16 cellular contexts compared by ENCODE assay signal in genomic region chr1:168230709-168231108, GRCh38. TPM values are rescaled to one million over a fixed set of nuclear protein-coding genes. Genes with fewer than 3 reads are reported as not detected.
A peak's percentile ranks its signal among the peaks of the same experiment; 100 is the strongest.
DNase-seq lines count a peak whose midpoint lies in the region; ATAC-seq and TF ChIP-seq lines count a peak whose summit lies in the region.
"Had no signal": no experiment of that assay in that cellular context is flagged by ENCODE, and none has a peak within 500 bp of the region (broad histone marks: within the 10 kb centered on the region; RNA-seq: fewer than 3 reads in every experiment).

No MANE protein-coding gene starts in this region.

- no peak overlapping the region for H3K4me3 Mint-ChIP-seq in nephron

- H3K9me3 Mint-ChIP-seq in nephron: no peaks in the 10 kb centered on the region
- H3K9me3 Mint-ChIP-seq: CD8-positive, alpha-beta memory T cell had no signal

- H3K79me2 ChIP-seq in PC-9 (ENCODE audit: low read depth): peaks cover 70% of the 10 kb centered on the region

- H3K27me3 Mint-ChIP-seq in nephron (ENCODE audit: low read depth): no peaks in the 10 kb centered on the region
- H3K27me3 Mint-ChIP-seq: CD8-positive, alpha-beta memory T cell had no signal

- no peaks in the 10 kb centered on the region for H3K9me3 ChIP-seq in PC-9 (ENCODE audit: insufficient read depth, low read depth)

- no peak overlapping the region for H3K4me3 ChIP-seq in PC-9

- H4K20me1 ChIP-seq in PC-9 (ENCODE audit: insufficient read depth): no peaks in the 10 kb centered on the region; the same call in 1 of the 2 replicates

- DNase-seq in Caki2 (ENCODE audit: low read depth) (peak; percentile 89), PC-9 (no peak), glomerular visceral epithelial cell (ENCODE audit: extremely low spot score) (peak; percentile 78), UCSD-AML1 (lab: John Stamatoyannopoulos, UW; ENCODE audit: unreplicated experiment) (no peak), SW480 (ENCODE audit: low spot score) (no peak), AG20443 (ENCODE audit: low spot score) (no peak)
- DNase-seq: CD8-positive, alpha-beta memory T cell; DMS 273 treated with DMSO at 0.1 percent for 48 hours; H7; Karpas-422; NCI-H1436; NCI-H2081; NCI-H226; NCI-H526 treated with DMSO at 0.1 percent for 48 hours had no signal

- no peaks in the 10 kb centered on the region for H3K9me2 ChIP-seq in PC-9 (ENCODE audit: insufficient read depth)

- no peaks in the 10 kb centered on the region for H3K27me3 ChIP-seq in PC-9 (ENCODE audit: insufficient read depth, low read depth)

- in situ Hi-C loops in Caki2 (cut with HindIII; ENCODE audit: low pct_unique_long_range_greater_than_20kb, low sequenced_read_pairs): no loop called here

- POLR2A ChIA-PET in PC-9 (lab: Charles Lee; ENCODE audit: unreplicated experiment): no interaction called here

- peaks cover 43% of the 10 kb centered on the region for H3K4me1 Mint-ChIP-seq in nephron

- H3K27ac ChIP-seq in PC-9: no peak overlapping the region

- H3K27ac Mint-ChIP-seq in nephron: peak overlapping the region; percentile 70 to 73 (median 73)

- peaks cover 32% of the 10 kb centered on the region for H3K36me3 Mint-ChIP-seq in nephron (ENCODE audit: low read depth)

- H2AFZ ChIP-seq in PC-9: no peak overlapping the region

- peak overlapping the region; percentile 93; the same call in 1 of the 2 replicates for H3K4me2 ChIP-seq in PC-9

- BruUV-seq in PC-9 (replicated peaks; lab: Mats Ljungman, UMichigan): no TSS peak

- CTCF ChIA-PET in PC-9 (lab: Charles Lee): no interaction called here

- peaks cover 9% of the 10 kb centered on the region; the same call in 1 of the 2 replicates for H3K36me3 ChIP-seq in PC-9 (ENCODE audit: low read depth)

- H3K4me1 ChIP-seq in PC-9 (replicated peaks; ENCODE audit: insufficient read depth): peaks cover 45% of the 10 kb centered on the region

- peaks cover 10% of the 10 kb centered on the region; the same call in 1 of the 2 replicates for H3F3A ChIP-seq in PC-9 (ENCODE audit: insufficient read depth, low read depth)

- intact Hi-C loops in PC-9 (cut with micrococcal nuclease; ENCODE audit: unreplicated experiment): no loop called here

- TF ChIP-seq CTCF in PC-9 (conservative IDR thresholded peaks at IDR 0.05): no peak
- TF ChIP-seq CTCF in nephron (IDR thresholded peaks at IDR 0.05; ENCODE audit: unreplicated experiment in 3 of 3): no peak

- ATAC-seq in GM19351 (IDR thresholded peaks at IDR 0.05; ENCODE audit: unreplicated experiment): no peak

RNA-seq across cellular contexts. Expression of gene SFT2D2, which starts 4.9 kb away (rescaled TPM):
- total RNA-seq in Caki2 (2014; rRNA removed; shearing (Covaris generic); ENCODE audit: low replicate concordance): 18.1 and 21.5 TPM in 2 replicates
- total RNA-seq in PC-9 (2021): 54.4 and 66.8 TPM in 2 replicates

RNA-seq across cellular contexts. Expression of gene TBX19, which starts 50.0 kb away (rescaled TPM):
- total RNA-seq in Caki2 (2014; rRNA removed; shearing (Covaris generic); ENCODE audit: low replicate concordance): 2.9 and 5.4 TPM in 2 replicates
- total RNA-seq in PC-9 (2021): 1.5 and 2.0 TPM in 2 replicates

RNA-seq across cellular contexts. Expression of gene TIPRL, which starts 51.9 kb away (rescaled TPM):
- total RNA-seq in Caki2 (2014; rRNA removed; shearing (Covaris generic); ENCODE audit: low replicate concordance): 22.1 and 35.7 TPM in 2 replicates
- total RNA-seq in PC-9 (2021): 34.1 and 47.7 TPM in 2 replicates

Comparison
In these comparisons a context has a peak if more than half of its experiments do, and no peak if none do; other contexts are left out.
1. DNase-seq: peak in Caki2 (single experiment) and glomerular visceral epithelial cell (single experiment); none in PC-9 (0 of 2), UCSD-AML1 (single experiment), SW480 (single experiment) and AG20443 (single experiment).